Comparison of ENCODE assay signal across 8 cellular contexts in the genomic region with DNA sequence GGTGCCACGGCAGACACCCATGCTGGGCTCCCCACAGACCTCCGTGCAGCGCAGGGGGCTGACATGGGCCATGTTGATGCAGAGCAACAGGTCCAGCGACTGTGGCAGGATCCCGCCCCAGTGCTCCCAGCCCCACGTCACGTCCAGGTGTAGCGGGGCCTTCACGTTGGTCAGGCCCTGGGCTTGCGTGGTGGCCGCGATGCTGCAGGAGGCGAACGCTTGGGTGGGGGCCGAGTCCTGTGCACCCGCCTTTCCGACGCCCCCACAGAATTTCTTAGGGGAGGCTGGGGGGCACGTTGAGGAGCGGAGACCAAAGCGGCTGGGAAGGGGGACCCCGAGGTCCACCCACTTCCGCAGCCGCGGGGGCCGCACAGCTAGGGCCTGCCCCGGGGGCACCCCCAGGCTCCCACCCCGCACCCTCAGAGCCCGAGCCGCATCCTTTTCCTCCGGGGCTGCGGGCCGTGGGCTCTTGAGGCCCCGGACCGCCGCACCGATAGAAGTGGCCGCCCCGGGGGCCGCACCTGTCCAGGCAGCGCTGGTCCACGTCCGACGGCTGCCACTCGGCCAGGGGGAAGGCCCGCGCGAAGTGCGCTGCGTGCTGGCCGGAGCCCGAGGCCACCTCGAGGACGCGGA.
DNase-seq lines count a peak whose midpoint lies in the region; ATAC-seq, FAIRE-seq and TF ChIP-seq lines count a peak whose summit lies in the region.

No MANE protein-coding gene starts in this region.

- peaks cover 5% of the 10 kb centered on the region for H3K27me3 Mint-ChIP-seq in T-helper 1 cell treated with Interleukin-12 subunit alpha and Interleukin-12 subunit beta and Interleukin-4 antibody, amounts not matched to agents 30 μg/mL and 1 μg/mL, for 36 hours (ENCODE audit: low read depth)
- H3K27me3 Mint-ChIP-seq in dendritic cell treated with granulocyte-macrophage colony-stimulating factor and Interleukin-4, amounts not matched to agents 40 ng/mL and 50 ng/mL, for 4 days: peaks cover 11% of the 10 kb centered on the region
- peaks cover 5% of the 10 kb centered on the region for H3K27me3 Mint-ChIP-seq in nephron (ENCODE audit: low read depth)

- peak overlapping the region; percentile 64 for H3K4me3 ChIP-seq in NB4 (ENCODE audit: low read depth, low read length)

- no peak for TF ChIP-seq POLR2A in NB4 (IDR thresholded peaks at IDR 0.05; ENCODE audit: extremely low read depth, insufficient read length)

- DNase-seq in T-helper 1 cell (no peak), NB4 (ENCODE audit: low read depth) (peak; percentile 24), HTR-8/SVneo (ENCODE audit: insufficient read length, low spot score) (no peak), pons (ENCODE audit: low spot score) (no peak)

- peak overlapping the region; percentile 37 for H3K4me3 Mint-ChIP-seq in T-helper 1 cell treated with Interleukin-12 subunit alpha and Interleukin-12 subunit beta and Interleukin-4 antibody, amounts not matched to agents 30 μg/mL and 1 μg/mL, for 36 hours
- H3K4me3 Mint-ChIP-seq in dendritic cell treated with granulocyte-macrophage colony-stimulating factor and Interleukin-4, amounts not matched to agents 40 ng/mL and 50 ng/mL, for 4 days: peak overlapping the region; percentile 97
- H3K4me3 Mint-ChIP-seq in nephron: peak overlapping the region; percentile 43 to 97 (median 96)

- H3K36me3 Mint-ChIP-seq in T-helper 1 cell treated with Interleukin-12 subunit alpha and Interleukin-12 subunit beta and Interleukin-4 antibody, amounts not matched to agents 30 μg/mL and 1 μg/mL, for 36 hours (ENCODE audit: low read depth): no peaks in the 10 kb centered on the region
- H3K36me3 Mint-ChIP-seq in dendritic cell treated with granulocyte-macrophage colony-stimulating factor and Interleukin-4, amounts not matched to agents 40 ng/mL and 50 ng/mL, for 4 days (ENCODE audit: low read depth): peaks cover 34% of the 10 kb centered on the region
- H3K36me3 Mint-ChIP-seq in nephron (ENCODE audit: low read depth): no peaks in the 10 kb centered on the region

- no peak for FAIRE-seq in HTR-8/SVneo (lab: Jason Lieb, UNC)

- H3K9me3 Mint-ChIP-seq in T-helper 1 cell treated with Interleukin-12 subunit alpha and Interleukin-12 subunit beta and Interleukin-4 antibody, amounts not matched to agents 30 μg/mL and 1 μg/mL, for 36 hours: no peaks in the 10 kb centered on the region
- no peaks in the 10 kb centered on the region for H3K9me3 Mint-ChIP-seq in dendritic cell treated with granulocyte-macrophage colony-stimulating factor and Interleukin-4, amounts not matched to agents 40 ng/mL and 50 ng/mL, for 4 days
- no peaks in the 10 kb centered on the region for H3K9me3 Mint-ChIP-seq in nephron

- H3K4me1 Mint-ChIP-seq in T-helper 1 cell treated with Interleukin-12 subunit alpha and Interleukin-12 subunit beta and Interleukin-4 antibody, amounts not matched to agents 30 μg/mL and 1 μg/mL, for 36 hours (ENCODE audit: low read depth): peaks cover 10% of the 10 kb centered on the region
- H3K4me1 Mint-ChIP-seq in dendritic cell treated with granulocyte-macrophage colony-stimulating factor and Interleukin-4, amounts not matched to agents 40 ng/mL and 50 ng/mL, for 4 days (ENCODE audit: low read depth): peaks cover 32% of the 10 kb centered on the region
- H3K4me1 Mint-ChIP-seq in nephron: peaks cover 7% of the 10 kb centered on the region

- TF ChIP-seq CTCF in NB4 (IDR thresholded peaks at IDR 0.05; ENCODE audit: low read depth, low read length) (no peak), nephron (IDR thresholded peaks at IDR 0.05; ENCODE audit: unreplicated experiment in 3 of 3) (no peak)

- ATAC-seq in HG03439 (IDR thresholded peaks at IDR 0.05; ENCODE audit: unreplicated experiment): no peak

- intact Hi-C loops in dendritic cell treated with granulocyte-macrophage colony-stimulating factor and Interleukin-4, amounts not matched to agents 40 ng/mL and 50 ng/mL, for 4 days (cut with micrococcal nuclease): loop anchor here (1.0 kb wide), 1 partner anchor 46 kb away; no protein-coding TSS in a partner anchor

- no peak overlapping the region for H3K27ac Mint-ChIP-seq in T-helper 1 cell treated with Interleukin-12 subunit alpha and Interleukin-12 subunit beta and Interleukin-4 antibody, amounts not matched to agents 30 μg/mL and 1 μg/mL, for 36 hours
- peak overlapping the region; percentile 94 for H3K27ac Mint-ChIP-seq in dendritic cell treated with granulocyte-macrophage colony-stimulating factor and Interleukin-4, amounts not matched to agents 40 ng/mL and 50 ng/mL, for 4 days
- H3K27ac Mint-ChIP-seq in nephron: no peak overlapping the region

Comparison
In these comparisons a context has a peak if more than half of its experiments do, and no peak if none do; other contexts are left out.
1. H3K4me3 Mint-ChIP-seq: peak in every context shown above with its lines; median percentile 97 in dendritic cell treated with granulocyte-macrophage colony-stimulating factor and Interleukin-4, amounts not matched to agents 40 ng/mL and 50 ng/mL, for 4 days; 96 in nephron; 37 in T-helper 1 cell treated with Interleukin-12 subunit alpha and Interleukin-12 subunit beta and Interleukin-4 antibody, amounts not matched to agents 30 μg/mL and 1 μg/mL, for 36 hours.